Comparison of ENCODE assay signal across 21 cellular contexts in the genomic region with DNA sequence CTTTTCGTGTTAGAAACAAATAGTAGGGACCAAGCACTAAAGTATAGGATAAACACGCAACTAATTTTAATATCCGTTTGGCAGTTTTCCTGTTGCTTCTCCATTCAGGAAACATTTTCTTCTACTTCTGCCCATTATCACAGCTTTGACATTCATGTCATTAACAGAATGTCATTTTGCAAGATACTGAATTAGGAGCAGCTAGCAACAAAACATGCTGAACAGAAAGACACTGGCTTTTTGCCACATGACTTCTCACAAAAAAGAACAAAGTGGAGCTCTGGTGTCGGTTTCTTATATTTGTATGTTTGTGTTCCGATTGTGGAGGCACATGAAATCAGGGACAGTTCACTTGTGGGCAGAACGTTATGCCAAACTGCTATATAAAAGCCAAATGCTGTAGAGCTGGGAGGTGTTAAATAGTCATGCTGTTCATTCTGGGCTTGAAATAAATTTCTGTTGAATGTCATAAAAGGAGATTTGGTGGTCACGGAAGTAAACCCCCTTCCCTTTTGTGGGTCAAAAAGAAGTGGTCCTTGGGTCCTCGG.
DNase-seq lines count a peak whose midpoint lies in the region; ATAC-seq and TF ChIP-seq lines count a peak whose summit lies in the region.
"Had no signal": no experiment of that assay in that cellular context is flagged by ENCODE, and none has a peak within 500 bp of the region (broad histone marks: within the 10 kb centered on the region; RNA-seq: fewer than 3 reads in every experiment).

No MANE protein-coding gene starts in this region.

- no peak for TF ChIP-seq CTCF in endothelial cell (IDR thresholded peaks at IDR 0.05; ENCODE audit: unreplicated experiment)
- no peak for TF ChIP-seq CTCF in osteocyte (IDR thresholded peaks at IDR 0.05)

- no peak overlapping the region for H3K27ac ChIP-seq in substantia nigra (ENCODE audit: low read depth, low read length, poor library complexity, severe bottlenecking)
- H3K27ac ChIP-seq: GM23248 had no signal

- peaks cover 4% of the 10 kb centered on the region for H3K36me3 Mint-ChIP-seq in endothelial cell (ENCODE audit: low read depth, unreplicated experiment)
- peaks cover 2% of the 10 kb centered on the region for H3K36me3 Mint-ChIP-seq in osteocyte (ENCODE audit: unreplicated experiment)
- H3K36me3 Mint-ChIP-seq in activated naive CD4-positive, alpha-beta T cell treated with anti-CD3 and anti-CD28 coated beads for 36 hours (ENCODE audit: low read depth) = peaks cover 4% of the 10 kb centered on the region

- peaks cover 62% of the 10 kb centered on the region for H3K4me1 Mint-ChIP-seq in endothelial cell (ENCODE audit: unreplicated experiment)
- peaks cover 25% of the 10 kb centered on the region for H3K4me1 Mint-ChIP-seq in osteocyte (ENCODE audit: unreplicated experiment)
- H3K4me1 Mint-ChIP-seq in activated naive CD4-positive, alpha-beta T cell treated with anti-CD3 and anti-CD28 coated beads for 36 hours (ENCODE audit: low read depth) = peaks cover 18% of the 10 kb centered on the region

- DNase-seq in Right ventricle myocardium superior (no peak), left cardiac atrium (no peak), endothelial cell (ENCODE audit: low spot score) (no peak), inferior parietal cortex (ENCODE audit: extremely low spot score) (peak; percentile 32), osteocyte (ENCODE audit: extremely low spot score, unreplicated experiment) (no peak), substantia nigra (lab: John Stamatoyannopoulos, UW) (no peak)
- no peak for DNase-seq in activated naive CD4-positive, alpha-beta T cell treated with anti-CD3 and anti-CD28 coated beads for 36 hours
- DNase-seq: 8988T; BE2C; CD4-positive, alpha-beta T cell; DMS153; GF-D8; GM23248; NCI-H1105; NCI-H2081 treated with DMSO at 0.1 percent for 48 hours; NCI-H510A; NCI-H748 treated with DMSO at 0.1 percent for 48 hours; NK-92 treated with Interleukin-12 subunit alpha and Interleukin-12 subunit beta, amount 100 ng/mL, for 24 hours; OCI-M1; SHP77 treated with DMSO at 0.1 percent for 48 hours had no signal

- ATAC-seq in Right ventricle myocardium superior (ENCODE audit: poor library complexity) (peak; percentile 40), left cardiac atrium (no peak), HG03442 (IDR thresholded peaks at IDR 0.05; ENCODE audit: unreplicated experiment) (no peak)

- CTCF ChIA-PET in activated naive CD4-positive, alpha-beta T cell treated with anti-CD3 and anti-CD28 coated beads for 36 hours (lab: Charles Lee) = no interaction called here

- H3K9me3 Mint-ChIP-seq in endothelial cell (ENCODE audit: unreplicated experiment) (no peaks in the 10 kb centered on the region), osteocyte (ENCODE audit: unreplicated experiment) (no peaks in the 10 kb centered on the region)
- no peaks in the 10 kb centered on the region for H3K9me3 Mint-ChIP-seq in activated naive CD4-positive, alpha-beta T cell treated with anti-CD3 and anti-CD28 coated beads for 36 hours
- H3K9me3 Mint-ChIP-seq: CD4-positive, alpha-beta T cell had no signal

- peak overlapping the region; percentile 59 for H3K27ac Mint-ChIP-seq in endothelial cell (ENCODE audit: unreplicated experiment)
- no peak overlapping the region for H3K27ac Mint-ChIP-seq in osteocyte (ENCODE audit: unreplicated experiment)
- H3K27ac Mint-ChIP-seq in activated naive CD4-positive, alpha-beta T cell treated with anti-CD3 and anti-CD28 coated beads for 36 hours = no peak overlapping the region
- H3K27ac Mint-ChIP-seq: CD4-positive, alpha-beta T cell had no signal

- intact Hi-C loops in Right ventricle myocardium superior (cut with DNase I) = no loop called here
- intact Hi-C loops in left cardiac atrium (cut with DNase I) = loop anchor here in 1 of 2 donors (10.0 kb wide), 1 partner anchor 52 kb away; no protein-coding TSS in a partner anchor
- intact Hi-C loops in activated naive CD4-positive, alpha-beta T cell treated with anti-CD3 and anti-CD28 coated beads for 36 hours (cut with micrococcal nuclease) = no loop called here

- H3K27me3 Mint-ChIP-seq in endothelial cell (ENCODE audit: unreplicated experiment) (no peaks in the 10 kb centered on the region), osteocyte (ENCODE audit: unreplicated experiment) (no peaks in the 10 kb centered on the region)
- no peaks in the 10 kb centered on the region for H3K27me3 Mint-ChIP-seq in activated naive CD4-positive, alpha-beta T cell treated with anti-CD3 and anti-CD28 coated beads for 36 hours (ENCODE audit: low read depth)
- H3K27me3 Mint-ChIP-seq: CD4-positive, alpha-beta T cell had no signal

- no peak overlapping the region for H3K4me3 Mint-ChIP-seq in endothelial cell (ENCODE audit: unreplicated experiment)
- H3K4me3 Mint-ChIP-seq in osteocyte (ENCODE audit: unreplicated experiment) = no peak overlapping the region
- H3K4me3 Mint-ChIP-seq in activated naive CD4-positive, alpha-beta T cell treated with anti-CD3 and anti-CD28 coated beads for 36 hours = no peak overlapping the region
- H3K4me3 Mint-ChIP-seq: CD4-positive, alpha-beta T cell had no signal
